ENCODE assay signal across 29 cellular contexts in genomic region chr12:4256043-4256826, GRCh38.
"Had no signal": no experiment of that assay in that cellular context is flagged by ENCODE, and none has a peak within 500 bp of the region (broad histone marks: within the 10 kb centered on the region; RNA-seq: fewer than 3 reads in every experiment).

No MANE protein-coding gene starts in this region.

- H3K4me3 Mint-ChIP-seq: activated CD8-positive, alpha-beta T cell treated with anti-CD3 and anti-CD28 coated beads for 36 hours; activated T-cell treated with anti-CD3 and anti-CD28 coated beads, Interleukin-2, amount 50 U/mL, for 4 hours; activated T-helper 17 cell treated with anti-CD3 and anti-CD28 coated beads, Interleukin-2, amount 50 U/mL, for 72 hours; central memory CD8-positive, alpha-beta T cell; dendritic cell treated with granulocyte-macrophage colony-stimulating factor and Interleukin-4, amounts not matched to agents 40 ng/mL and 50 ng/mL, for 4 days; naive thymus-derived CD4-positive, alpha-beta T cell; neural progenitor cell; stimulated activated effector memory CD8-positive, alpha-beta T cell treated with anti-CD3 and anti-CD28 coated beads, Interleukin-12 subunit alpha, Interleukin-12 subunit beta, amount 100 ng/mL, for 72 hours had no signal

- H3K36me3 ChIP-seq: breast epithelium, gastroesophageal sphincter, neural progenitor cell, sigmoid colon, suprapubic skin, tibial artery, upper lobe of right lung had no signal

- H3K27ac ChIP-seq: breast epithelium, epithelial cell of prostate, gastroesophageal sphincter, hepatocyte, neural progenitor cell, parathyroid adenoma, psoas muscle, sigmoid colon, suprapubic skin, tibial artery, upper lobe of right lung, VCaP had no signal

- H2AFZ ChIP-seq: hepatocyte, neural progenitor cell, parathyroid adenoma had no signal

- H3K4me1 ChIP-seq: breast epithelium, gastroesophageal sphincter, parathyroid adenoma, psoas muscle, sigmoid colon, suprapubic skin, tibial artery, upper lobe of right lung had no signal

- ATAC-seq: activated CD8-positive, alpha-beta T cell treated with anti-CD3 and anti-CD28 coated beads for 36 hours; activated T-cell treated with anti-CD3 and anti-CD28 coated beads, Interleukin-2, amount 50 U/mL, for 4 hours; activated T-helper 17 cell treated with anti-CD3 and anti-CD28 coated beads, Interleukin-2, amount 50 U/mL, for 72 hours; gastroesophageal sphincter; left colon; naive thymus-derived CD4-positive, alpha-beta T cell; psoas muscle; stimulated activated effector memory CD8-positive, alpha-beta T cell treated with anti-CD3 and anti-CD28 coated beads, Interleukin-12 subunit alpha, Interleukin-12 subunit beta, amount 100 ng/mL, for 72 hours; upper lobe of right lung had no signal

- H3K27me3 ChIP-seq: gastroesophageal sphincter, hepatocyte, neural progenitor cell, sigmoid colon, tibial artery had no signal

- DNase-seq: activated CD4-positive, alpha-beta T cell treated with anti-CD3 and anti-CD28 coated beads, Interleukin-2, amount 50 U/mL, for 1 hour; activated CD8-positive, alpha-beta T cell treated with anti-CD3 and anti-CD28 coated beads for 36 hours; activated gamma-delta T cell treated with Interleukin-2 at 50 U/mL for 16 hours; activated T-cell treated with anti-CD3 and anti-CD28 coated beads, Interleukin-2, amount 50 U/mL, for 4 hours; effector CD4-positive, alpha-beta T cell; kidney; left colon; midbrain; naive thymus-derived CD4-positive, alpha-beta T cell; occipital lobe; psoas muscle; sigmoid colon; small intestine; stimulated activated CD4-positive, alpha-beta T cell treated with anti-CD3 and anti-CD28 coated beads, Interleukin-4, amount 100 ng/mL, for 24 hours; tibial artery; upper lobe of right lung had no signal

- H3K4me3 ChIP-seq: breast epithelium, gastroesophageal sphincter, hepatocyte, neural progenitor cell, psoas muscle, sigmoid colon, suprapubic skin, tibial artery, upper lobe of right lung had no signal

- H3K4me2 ChIP-seq: hepatocyte, neural progenitor cell had no signal

- H3K9me3 ChIP-seq: gastroesophageal sphincter, sigmoid colon, suprapubic skin, tibial artery, upper lobe of right lung had no signal

- H3K9me3 Mint-ChIP-seq: central memory CD8-positive, alpha-beta T cell; stimulated activated effector memory CD8-positive, alpha-beta T cell treated with anti-CD3 and anti-CD28 coated beads, Interleukin-12 subunit alpha, Interleukin-12 subunit beta, amount 100 ng/mL, for 72 hours had no signal

- H3K27ac Mint-ChIP-seq: activated CD8-positive, alpha-beta T cell treated with anti-CD3 and anti-CD28 coated beads for 36 hours; activated naive CD4-positive, alpha-beta T cell treated with anti-CD3 and anti-CD28 coated beads, Interleukin-2, amount 50 U/mL, for 72 hours; activated T-helper 17 cell treated with anti-CD3 and anti-CD28 coated beads, Interleukin-2, amount 50 U/mL, for 72 hours; dendritic cell treated with granulocyte-macrophage colony-stimulating factor and Interleukin-4, amounts not matched to agents 40 ng/mL and 50 ng/mL, for 4 days; neural progenitor cell; stimulated activated effector memory CD8-positive, alpha-beta T cell treated with anti-CD3 and anti-CD28 coated beads, Interleukin-12 subunit alpha, Interleukin-12 subunit beta, amount 100 ng/mL, for 72 hours had no signal

- H3K9ac ChIP-seq: neural progenitor cell, parathyroid adenoma had no signal
